Comparison of ENCODE assay signal across 14 cellular contexts in the genomic region with DNA sequence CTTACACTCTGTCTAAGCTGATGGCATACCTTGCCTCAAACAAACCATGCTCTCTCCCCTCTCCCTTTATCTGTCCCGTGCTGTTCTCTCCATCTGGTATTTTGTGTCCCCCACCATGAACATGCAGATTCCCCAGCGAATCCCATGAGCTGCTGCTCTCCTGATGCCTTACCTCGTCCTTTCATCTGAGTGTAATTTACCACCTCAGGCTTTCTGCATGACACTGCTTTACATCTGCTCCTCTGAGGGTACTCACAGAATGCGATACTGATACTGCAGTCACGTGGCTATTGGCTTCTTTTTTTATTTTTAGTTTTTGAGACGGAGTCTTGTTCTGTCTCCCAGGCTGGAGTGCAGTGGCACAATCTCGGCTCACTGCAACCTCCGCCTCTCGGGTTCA.
DNase-seq lines count a peak whose midpoint lies in the region; ATAC-seq, FAIRE-seq and TF ChIP-seq lines count a peak whose summit lies in the region.
"Had no signal": no experiment of that assay in that cellular context is flagged by ENCODE, and none has a peak within 500 bp of the region (broad histone marks: within the 10 kb centered on the region; RNA-seq: fewer than 3 reads in every experiment).

No MANE protein-coding gene starts in this region.

- peaks cover 23% of the 10 kb centered on the region for H3K79me1 ChIP-seq in mesendoderm (ENCODE audit: low read length)

- H3K4me3 ChIP-seq in cardiac muscle cell, result no peak overlapping the region
- H3K4me3 ChIP-seq in mesendoderm (ENCODE audit: low read length), result no peak overlapping the region

- peaks cover 25% of the 10 kb centered on the region for H3K79me2 ChIP-seq in mesendoderm (ENCODE audit: control insufficient read depth, insufficient read depth, low read length)

- peaks cover 27% of the 10 kb centered on the region for H3K4me1 ChIP-seq in cardiac muscle cell (ENCODE audit: low read depth)
- peaks cover 14% of the 10 kb centered on the region for H3K4me1 ChIP-seq in mesendoderm (ENCODE audit: control insufficient read depth, low read depth, low read length)

- no peak overlapping the region for H3K9ac ChIP-seq in mesendoderm (ENCODE audit: low read length)

- H4K5ac ChIP-seq in mesendoderm (ENCODE audit: low read length), result no peak overlapping the region

- no peak overlapping the region for H2BK15ac ChIP-seq in mesendoderm (replicated peaks; ENCODE audit: low read depth)

- H3K27ac ChIP-seq in cardiac muscle cell (peak overlapping the region; percentile 81), RWPE1 (peak overlapping the region; percentile 74), mesendoderm (ENCODE audit: low read depth, low read length) (no peak overlapping the region)

- H3K4ac ChIP-seq in mesendoderm (ENCODE audit: low read depth, low read length), result no peak overlapping the region

- H2BK5ac ChIP-seq in mesendoderm (ENCODE audit: low read length), result no peak overlapping the region

- no peaks in the 10 kb centered on the region for H3K36me3 ChIP-seq in cardiac muscle cell
- no peaks in the 10 kb centered on the region for H3K36me3 ChIP-seq in mesendoderm (ENCODE audit: control insufficient read depth, insufficient read depth, low read length)

- H3K56ac ChIP-seq in mesendoderm (ENCODE audit: low read length), result no peak overlapping the region

- H2AK5ac ChIP-seq in mesendoderm (ENCODE audit: low read length), result no peak overlapping the region

- no peak overlapping the region for H3K23ac ChIP-seq in mesendoderm (ENCODE audit: low read length)

- no peak for ATAC-seq in left ventricle myocardium superior

- H3K9me3 ChIP-seq in cardiac muscle cell (ENCODE audit: low read depth), result no peaks in the 10 kb centered on the region

- no peak overlapping the region for H3K4me2 ChIP-seq in mesendoderm (ENCODE audit: low read length)

- H3K27me3 ChIP-seq in cardiac muscle cell (no peaks in the 10 kb centered on the region), mesendoderm (ENCODE audit: insufficient read depth, low read length, poor library complexity) (no peaks in the 10 kb centered on the region)

- no CpG with 5 or more reads among the region's 9 CpGs for WGBS in mesendoderm (ENCODE audit: extremely low coverage, insufficient coverage, low lambda C conversion rate)

- no peak for TF ChIP-seq CTCF in cardiac muscle cell (IDR thresholded peaks at IDR 0.05; ENCODE audit: low read depth, low read length)
- no peak for TF ChIP-seq CTCF in RWPE1 (conservative IDR thresholded peaks at IDR 0.05; ENCODE audit: low read depth)

- FAIRE-seq in H54 (lab: Jason Lieb, UNC), result no peak

- POLR2A ChIA-PET in RWPE1 (lab: Yijun Ruan, JAX; ENCODE audit: low non-redundant PET), result no interaction called here

- no peak overlapping the region for H3K18ac ChIP-seq in mesendoderm (ENCODE audit: low read length)

- CTCF ChIA-PET in RWPE1 (lab: Yijun Ruan, JAX), result no interaction called here

- H4K8ac ChIP-seq in mesendoderm (ENCODE audit: low read depth, low read length), result no peak overlapping the region

- intact Hi-C loops in left ventricle myocardium superior (cut with micrococcal nuclease), result no loop called here

- H2BK120ac ChIP-seq in mesendoderm (ENCODE audit: low read depth, low read length), result no peak overlapping the region

- DNase-seq in cardiac muscle cell (ENCODE audit: low read depth in 1 of 2, low spot score in 1 of 2) (peak in 1 of 2 donors; percentile 9), left ventricle myocardium superior (no peak), RWPE1 (ENCODE audit: low spot score) (no peak), left kidney (ENCODE audit: low read depth, low spot score) (peak; percentile 73), H54 (ENCODE audit: insufficient read length, low spot score) (no peak), mesendoderm (no peak), SHP77 treated with DMSO at 0.1 percent for 48 hours (lab: John Stamatoyannopoulos, UW) (no peak)
- DNase-seq: AML-193; CD4-positive, alpha-beta memory T cell; DND-41; GDM1; NCI-H2029 treated with DMSO at 0.1 percent for 48 hours; OCI-M1; RPMI8226 had no signal

- TF ChIP-seq POLR2A in H54 (IDR thresholded peaks at IDR 0.05; ENCODE audit: low read depth, low read length), result no peak
